10 cellular contexts compared by ENCODE assay signal in genomic region chr5:151675225-151675955, GRCh38. TPM values are rescaled to one million over a fixed set of nuclear protein-coding genes. Genes with fewer than 3 reads are reported as not detected.
DNase-seq lines count a peak whose midpoint lies in the region; ATAC-seq and TF ChIP-seq lines count a peak whose summit lies in the region.
"Had no signal": no experiment of that assay in that cellular context is flagged by ENCODE, and none has a peak within 500 bp of the region (broad histone marks: within the 10 kb centered on the region; RNA-seq: fewer than 3 reads in every experiment).

No MANE protein-coding gene starts in this region.

- BruUV-seq in IMR-90 (replicated peaks; lab: Mats Ljungman, UMichigan): no TSS peak

- peaks cover 39 to 90% of the 10 kb centered on the region in 2 experiments for H3K79me1 ChIP-seq in IMR-90 (ENCODE audit: low read depth in 1 of 2, low read length in 2 of 2)

- H2BK5ac ChIP-seq in IMR-90 (ENCODE audit: low read depth, low read length, poor library complexity, severe bottlenecking): peak overlapping the region; percentile 89

- peak overlapping the region; percentile 62 for H2AK5ac ChIP-seq in IMR-90 (ENCODE audit: low read depth, low read length)

- H3K36me3 ChIP-seq in IMR-90 (ENCODE audit: control insufficient read depth, insufficient read depth, low read length): peaks cover 78% of the 10 kb centered on the region
- peaks cover 0 to 43% (median 22%) of the 10 kb centered on the region in 4 donors for H3K36me3 ChIP-seq in sigmoid colon

- H3K4me3 ChIP-seq in IMR-90 (ENCODE audit: insufficient read depth, low read depth, low read length) (no peak overlapping the region), fibroblast of mammary gland (ENCODE audit: control insufficient read depth, low read depth, low read length) (no peak overlapping the region), sigmoid colon (no peak overlapping the region)

- peak overlapping the region; percentile 7; the same call in 1 of the 2 replicates for H3K9ac ChIP-seq in IMR-90 (ENCODE audit: low read depth, low read length)

- peak overlapping the region; percentile 68 for H3K56ac ChIP-seq in IMR-90 (ENCODE audit: extremely low read depth, insufficient read depth, low read length)

- H3K4me1 ChIP-seq in IMR-90 (ENCODE audit: control insufficient read depth, insufficient read depth, low read length): peaks cover 67% of the 10 kb centered on the region
- peaks cover 0 to 99% (median 91%) of the 10 kb centered on the region in 4 donors for H3K4me1 ChIP-seq in sigmoid colon

- intact Hi-C loops in IMR-90 (cut with micrococcal nuclease): no loop called here
- intact Hi-C loops in sigmoid colon (cut with DNase I): no loop called here

- H3K9me3 ChIP-seq in IMR-90 (ENCODE audit: control insufficient read depth, insufficient read depth, low read length): no peaks in the 10 kb centered on the region
- no peaks in the 10 kb centered on the region for H3K9me3 ChIP-seq in sigmoid colon

- TF ChIP-seq CTCF in IMR-90 (conservative IDR thresholded peaks at IDR 0.05; ENCODE audit: low read depth, low read length) (no peak), fibroblast of mammary gland (conservative IDR thresholded peaks at IDR 0.05; ENCODE audit: control insufficient read depth, insufficient read depth, low read depth, low read length) (no peak), sigmoid colon (IDR thresholded peaks at IDR 0.05) (no peak)

- dilution Hi-C loops in IMR-90 (cut with HindIII; ENCODE audit: low sequenced_read_pairs, unreplicated experiment): no loop called here

- peak overlapping the region; percentile 83 for H3K27ac ChIP-seq in IMR-90 (ENCODE audit: insufficient read depth, low read length)
- peak overlapping the region; percentile 65 to 95 (median 90) for H3K27ac ChIP-seq in sigmoid colon

- H2BK20ac ChIP-seq in IMR-90 (ENCODE audit: low read depth, low read length): 0 out of 2 replicates have a peak overlapping the region, but pooled peaks have one; percentile 12

- peaks cover 100% of the 10 kb centered on the region for H4K20me1 ChIP-seq in IMR-90 (ENCODE audit: insufficient read depth, low read length)

- TF ChIP-seq RAD21 in IMR-90 (IDR thresholded peaks at IDR 0.05; ENCODE audit: low read length): no peak

- peak overlapping the region; percentile 57; the same call in 1 of the 2 replicates for H3K4me2 ChIP-seq in IMR-90 (ENCODE audit: low read depth, low read length)

- H2AK9ac ChIP-seq in IMR-90 (replicated peaks; ENCODE audit: low read depth, low read length, poor library complexity): no peak overlapping the region

- peaks cover 51% of the 10 kb centered on the region for H3K9me1 ChIP-seq in IMR-90 (ENCODE audit: insufficient read depth, low read length)

- H2BK15ac ChIP-seq in IMR-90 (ENCODE audit: low read depth, low read length): 0 out of 3 replicates have a peak overlapping the region, but pooled peaks have one; percentile 6

- CTCF ChIA-PET in IMR-90 (lab: Yijun Ruan, JAX): interaction anchor here (1.8 kb wide), 1 partner anchor 17 kb away, joined by 5 read pairs; no protein-coding TSS in a partner anchor

- POLR2A ChIA-PET in IMR-90 (lab: Charles Lee; ENCODE audit: unreplicated experiment): interaction anchor here (0.6 to 1.6 kb wide), 5 partner anchors 9 to 1802 kb away, joined by 3 to 7 read pairs (median 6); partner anchors contain the start of gene SPARC

- H3K27me3 ChIP-seq in IMR-90 (ENCODE audit: control insufficient read depth, insufficient read depth, low read length) (no peaks in the 10 kb centered on the region), sigmoid colon (no peaks in the 10 kb centered on the region)

- no peak overlapping the region for H4K91ac ChIP-seq in IMR-90 (ENCODE audit: insufficient read depth, low read depth, low read length)

- WGBS in IMR-90 (ENCODE audit: extremely low coverage in 2 of 2, insufficient read length in 1 of 2), 2 experiments: no CpG with 5 or more reads among the region's 1 CpG
- WGBS in sigmoid colon, 2 donors: 81 to 83% methylated on average over 1 of the region's 1 CpG

- H3K23ac ChIP-seq in IMR-90 (ENCODE audit: low read depth, low read length): peak overlapping the region; percentile 78

- peak overlapping the region; percentile 87 for H3K4ac ChIP-seq in IMR-90 (ENCODE audit: low read depth, low read length)

- H3K18ac ChIP-seq in IMR-90 (ENCODE audit: low read depth, low read length): peak overlapping the region; percentile 35; the same call in 1 of the 2 replicates

- TF ChIP-seq POLR2A in IMR-90 (IDR thresholded peaks at IDR 0.05; ENCODE audit: low read depth, low read length) (no peak), sigmoid colon (IDR thresholded peaks at IDR 0.05) (no peak)

- peak overlapping the region; percentile 91 for H3K14ac ChIP-seq in IMR-90 (replicated peaks; ENCODE audit: low read depth, low read length)

- peak overlapping the region; percentile 24 to 39; a peak in 2 of 4 replicates for H4K8ac ChIP-seq in IMR-90 (ENCODE audit: low read depth in 2 of 2, low read length in 2 of 2)

- DNase-seq in IMR-90 (peak; percentile 75), fibroblast of mammary gland (ENCODE audit: low read depth) (peak; percentile 61), sigmoid colon (peak; percentile 41), activated gamma-delta T cell treated with Interleukin-2 at 50 U/mL for 16 hours (no peak), H4 (ENCODE audit: low spot score) (no peak), amygdala (lab: John Stamatoyannopoulos, UW) (no peak)
- no peak for DNase-seq in stimulated activated naive CD4-positive, alpha-beta T cell treated with Interleukin-2 at 50 U/mL for 16 hours (lab: John Stamatoyannopoulos, UW)
- DNase-seq: GDM1, NCI-H510A treated with DMSO at 0.1 percent for 48 hours had no signal

- peak; percentile 56 for ATAC-seq in GM18909 (IDR thresholded peaks at IDR 0.05; ENCODE audit: poor library complexity, unreplicated experiment)
- peak; percentile 10 for ATAC-seq in IMR-90 (ENCODE audit: low read depth)

- H2BK120ac ChIP-seq in IMR-90 (ENCODE audit: low read depth, low read length): peak overlapping the region; percentile 40; the same call in 1 of the 2 replicates

- H2AFZ ChIP-seq in IMR-90 (replicated peaks; ENCODE audit: low read length, poor library complexity): no peak overlapping the region

- no peak for TF ChIP-seq EP300 in sigmoid colon (IDR thresholded peaks at IDR 0.05)

- 0 out of 2 replicates have a peak overlapping the region, but pooled peaks have one; percentile 5 for H4K5ac ChIP-seq in IMR-90 (ENCODE audit: low read depth, low read length)

- in situ Hi-C loops in IMR-90 (cut with MboI; ENCODE audit: low sequenced_read_pairs): no loop called here

TF ChIP-seq in IMR-90, 13 proteins besides CTCF, POLR2A, EP300 and RAD21:
- TF ChIP-seq NFE2L2 (IDR thresholded peaks at IDR 0.05; ENCODE audit: low read depth, low read length) (no peak), SMC3 (IDR thresholded peaks at IDR 0.05; ENCODE audit: low read depth, low read length) (no peak), MAZ (IDR thresholded peaks at IDR 0.05; ENCODE audit: borderline replicate concordance, low read depth, low read length) (no peak), MAFK (IDR thresholded peaks at IDR 0.05; ENCODE audit: low read depth, low read length) (no peak), USF2 (IDR thresholded peaks at IDR 0.05; ENCODE audit: low read depth, low read length) (no peak), RFX5 (IDR thresholded peaks at IDR 0.05; ENCODE audit: low read depth, low read length) (no peak), MXI1 (IDR thresholded peaks at IDR 0.05; ENCODE audit: borderline replicate concordance, low read depth, low read length) (no peak), ELK1 (IDR thresholded peaks at IDR 0.05; ENCODE audit: borderline replicate concordance, low read depth, low read length) (no peak), CHD1 (IDR thresholded peaks at IDR 0.05; ENCODE audit: low read depth, low read length) (no peak), RCOR1 (IDR thresholded peaks at IDR 0.05; ENCODE audit: insufficient replicate concordance, low read length) (no peak)

RNA-seq across cellular contexts. Expression of gene SPARC, which starts 11.3 kb away (rescaled TPM):
- total RNA-seq in IMR-90 (2012; rRNA removed) (1,186 and 1,450 TPM in 2 replicates), sigmoid colon (100 to 1,000 TPM; 168 to 821 (median 339) TPM)
- polyA plus RNA-seq in IMR-90 (2012; rRNA removed) (4,692 and 5,281 TPM in 2 replicates), sigmoid colon (100 to 1,000 TPM in 1 of 3 donors, 10 to 100 TPM in 2; 47.6 to 272 (median 70.9) TPM)
- polyA plus RNA-seq in IMR-90 (2012; cell fraction: cytosol; rRNA removed): 1,755 and 1,772 TPM in 2 replicates
- 949 and 1,641 TPM in 2 replicates for polyA plus RNA-seq in IMR-90 (2012; cell fraction: nucleus; rRNA removed; ENCODE audit: low replicate concordance)
- total RNA-seq in H4 (2014; rRNA removed; shearing (Covaris generic)): 319 and 472 TPM in 2 replicates

Comparison
In these comparisons a context has a peak if more than half of its experiments do, and no peak if none do; other contexts are left out.
1. DNase-seq: peak in IMR-90 (single experiment), fibroblast of mammary gland (single experiment) and sigmoid colon (single experiment); none in activated gamma-delta T cell treated with Interleukin-2 at 50 U/mL for 16 hours (single experiment), stimulated activated naive CD4-positive, alpha-beta T cell treated with Interleukin-2 at 50 U/mL for 16 hours (single experiment), H4 (single experiment) and amygdala (0 of 56).